21 cellular contexts compared by ENCODE assay signal in the genomic region with DNA sequence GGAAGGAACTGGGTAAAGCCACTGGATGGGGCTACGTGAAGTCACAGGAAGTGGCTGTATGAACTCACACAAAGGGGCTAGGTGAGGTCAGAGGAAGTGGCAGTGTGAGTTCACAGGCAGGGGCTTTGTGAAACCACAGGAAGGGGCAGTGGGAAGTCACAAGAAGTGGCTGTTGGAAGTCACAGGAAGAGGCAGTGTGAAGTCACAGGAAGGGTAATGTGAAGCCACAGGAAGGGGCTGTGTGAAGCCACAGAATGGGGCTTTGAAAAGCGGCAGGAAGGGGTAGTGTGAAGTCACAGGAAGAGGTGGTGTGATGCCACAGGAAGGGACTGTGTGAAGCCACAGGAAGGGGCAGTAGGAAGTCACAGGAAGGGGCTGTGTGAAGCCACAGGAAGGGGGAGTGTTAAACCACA. TPM values are rescaled to one million over a fixed set of nuclear protein-coding genes. Genes with fewer than 3 reads are reported as not detected.
DNase-seq lines count a peak whose midpoint lies in the region; ATAC-seq and TF ChIP-seq lines count a peak whose summit lies in the region.
"Had no signal": no experiment of that assay in that cellular context is flagged by ENCODE, and none has a peak within 500 bp of the region (broad histone marks: within the 10 kb centered on the region; RNA-seq: fewer than 3 reads in every experiment).

No MANE protein-coding gene starts in this region.

- H3K9me3 Mint-ChIP-seq in activated naive CD4-positive, alpha-beta T cell treated with anti-CD3 and anti-CD28 coated beads for 36 hours = no peaks in the 10 kb centered on the region
- peaks cover 0 to 4% of the 10 kb centered on the region in 2 donors for H3K9me3 Mint-ChIP-seq in stimulated activated naive CD8-positive, alpha-beta T cell treated with anti-CD3 and anti-CD28 coated beads, Interleukin-15, amount 100 ng/mL, for 72 hours

- no peak overlapping the region for H3K27ac ChIP-seq in IMR-90 (ENCODE audit: insufficient read depth, low read length)
- H3K27ac ChIP-seq in dorsolateral prefrontal cortex = no peak overlapping the region
- H3K27ac ChIP-seq: epithelial cell of prostate, foreskin keratinocyte, SJCRH30 had no signal

- H3K9ac ChIP-seq in IMR-90 (ENCODE audit: low read depth, low read length) = no peak overlapping the region

- no peak for TF ChIP-seq RAD21 in IMR-90 (IDR thresholded peaks at IDR 0.05; ENCODE audit: low read length)

- no peak overlapping the region for H2BK20ac ChIP-seq in IMR-90 (ENCODE audit: low read depth, low read length)

- no peak overlapping the region for H2AFZ ChIP-seq in IMR-90 (replicated peaks; ENCODE audit: low read length, poor library complexity)

- peaks cover 6% of the 10 kb centered on the region for H3K4me1 Mint-ChIP-seq in activated naive CD4-positive, alpha-beta T cell treated with anti-CD3 and anti-CD28 coated beads for 36 hours (ENCODE audit: low read depth)
- H3K4me1 Mint-ChIP-seq in stimulated activated naive CD8-positive, alpha-beta T cell treated with anti-CD3 and anti-CD28 coated beads, Interleukin-15, amount 100 ng/mL, for 72 hours = peaks cover 2% of the 10 kb centered on the region

- TF ChIP-seq POLR2A in IMR-90 (IDR thresholded peaks at IDR 0.05; ENCODE audit: low read depth, low read length) = no peak

- H3K4me2 ChIP-seq in IMR-90 (ENCODE audit: low read depth, low read length) = no peak overlapping the region

- no peak overlapping the region for H2BK120ac ChIP-seq in IMR-90 (ENCODE audit: low read depth, low read length)

- H3K27me3 ChIP-seq in IMR-90 (ENCODE audit: control insufficient read depth, insufficient read depth, low read length) (peaks cover under 1% of the 10 kb centered on the region; the same call in 1 of the 2 replicates), dorsolateral prefrontal cortex (no peaks in the 10 kb centered on the region)
- H3K27me3 ChIP-seq: breast epithelium, foreskin keratinocyte, SJCRH30 had no signal

- no peak overlapping the region for H3K4ac ChIP-seq in IMR-90 (ENCODE audit: low read depth, low read length)

- peak overlapping the region; percentile 72 for H2AK9ac ChIP-seq in IMR-90 (replicated peaks; ENCODE audit: low read depth, low read length, poor library complexity)

- 33% methylated on average over 2 of the region's 2 CpGs; no CpG with 5 or more reads in 1 of the 2 experiments for WGBS in IMR-90 (ENCODE audit: extremely low coverage in 2 of 2, insufficient read length in 1 of 2), 2 experiments

- no peaks in the 10 kb centered on the region for H3K27me3 Mint-ChIP-seq in activated naive CD4-positive, alpha-beta T cell treated with anti-CD3 and anti-CD28 coated beads for 36 hours (ENCODE audit: low read depth)
- H3K27me3 Mint-ChIP-seq in stimulated activated naive CD8-positive, alpha-beta T cell treated with anti-CD3 and anti-CD28 coated beads, Interleukin-15, amount 100 ng/mL, for 72 hours = no peaks in the 10 kb centered on the region

- H3K79me1 ChIP-seq in IMR-90 (ENCODE audit: low read depth in 1 of 2, low read length in 2 of 2) = no peaks in the 10 kb centered on the region

- no peaks in the 10 kb centered on the region for H3K9me1 ChIP-seq in IMR-90 (ENCODE audit: insufficient read depth, low read length)

- dilution Hi-C loops in IMR-90 (cut with HindIII; ENCODE audit: low sequenced_read_pairs, unreplicated experiment) = no loop called here

- H3K56ac ChIP-seq in IMR-90 (ENCODE audit: extremely low read depth, insufficient read depth, low read length) = no peak overlapping the region

- ATAC-seq in IMR-90 (ENCODE audit: low read depth) = no peak
- peak; percentile 70 for ATAC-seq in stimulated activated naive CD8-positive, alpha-beta T cell treated with anti-CD3 and anti-CD28 coated beads, Interleukin-15, amount 100 ng/mL, for 72 hours
- ATAC-seq in HG02870 (IDR thresholded peaks at IDR 0.05; ENCODE audit: unreplicated experiment) = no peak
- ATAC-seq: foreskin keratinocyte, HCT116, right cardiac atrium had no signal

- no peak overlapping the region for H4K5ac ChIP-seq in IMR-90 (ENCODE audit: low read depth, low read length)

- BruUV-seq in IMR-90 (replicated peaks; lab: Mats Ljungman, UMichigan) = no TSS peak

- DNase-seq in activated naive CD4-positive, alpha-beta T cell treated with anti-CD3 and anti-CD28 coated beads for 36 hours = peak; percentile 45
- DNase-seq in activated naive CD4-positive, alpha-beta T cell treated with Interleukin-2 at 50 U/mL for 16 hours = no peak
- DNase-seq in IMR-90 (no peak), dorsolateral prefrontal cortex (no peak), NCI-H187 treated with DMSO at 0.1 percent for 48 hours (lab: John Stamatoyannopoulos, UW) (no peak)
- DNase-seq in central memory CD4-positive, alpha-beta T cell = peak; percentile 58
- DNase-seq in stimulated activated naive CD8-positive, alpha-beta T cell treated with anti-CD3 and anti-CD28 coated beads, Interleukin-15, amount 100 ng/mL, for 72 hours = peak in 1 of 2 donors; percentile 37
- DNase-seq: activated CD4-positive, CD25-positive, alpha-beta regulatory T cell treated with anti-CD3 and anti-CD28 coated beads, Interleukin-2, amount 50 U/mL, for 72 hours; dermis blood vessel endothelial cell; foreskin keratinocyte; KBM-7; midbrain; NCI-H1092 treated with DMSO at 0.1 percent for 48 hours; NCI-H526; nucleus accumbens; right cardiac atrium; SJCRH30 had no signal

- POLR2A ChIA-PET in IMR-90 (lab: Charles Lee; ENCODE audit: unreplicated experiment) = no interaction called here

- H2AK5ac ChIP-seq in IMR-90 (ENCODE audit: low read depth, low read length) = no peak overlapping the region

- no peaks in the 10 kb centered on the region for H4K20me1 ChIP-seq in IMR-90 (ENCODE audit: insufficient read depth, low read length)

- no peaks in the 10 kb centered on the region for H3K36me3 Mint-ChIP-seq in activated naive CD4-positive, alpha-beta T cell treated with anti-CD3 and anti-CD28 coated beads for 36 hours (ENCODE audit: low read depth)

- no peak overlapping the region for H3K23ac ChIP-seq in IMR-90 (ENCODE audit: low read depth, low read length)

- no peaks in the 10 kb centered on the region for H3K4me1 ChIP-seq in IMR-90 (ENCODE audit: control insufficient read depth, insufficient read depth, low read length)
- H3K4me1 ChIP-seq: breast epithelium, foreskin keratinocyte, SJCRH30 had no signal

- no peak overlapping the region for H4K91ac ChIP-seq in IMR-90 (ENCODE audit: insufficient read depth, low read depth, low read length)

- no peak overlapping the region for H3K27ac Mint-ChIP-seq in activated naive CD4-positive, alpha-beta T cell treated with anti-CD3 and anti-CD28 coated beads for 36 hours
- H3K27ac Mint-ChIP-seq in stimulated activated naive CD8-positive, alpha-beta T cell treated with anti-CD3 and anti-CD28 coated beads, Interleukin-15, amount 100 ng/mL, for 72 hours = no peak overlapping the region

- H3K36me3 ChIP-seq in IMR-90 (ENCODE audit: control insufficient read depth, insufficient read depth, low read length) = no peaks in the 10 kb centered on the region
- H3K36me3 ChIP-seq: breast epithelium, SJCRH30 had no signal

- no peak overlapping the region for H3K4me3 Mint-ChIP-seq in activated naive CD4-positive, alpha-beta T cell treated with anti-CD3 and anti-CD28 coated beads for 36 hours
- no peak overlapping the region for H3K4me3 Mint-ChIP-seq in stimulated activated naive CD8-positive, alpha-beta T cell treated with anti-CD3 and anti-CD28 coated beads, Interleukin-15, amount 100 ng/mL, for 72 hours

- H3K18ac ChIP-seq in IMR-90 (ENCODE audit: low read depth, low read length) = no peak overlapping the region

- CTCF ChIA-PET in activated naive CD4-positive, alpha-beta T cell treated with anti-CD3 and anti-CD28 coated beads for 36 hours (lab: Charles Lee) = no interaction called here
- CTCF ChIA-PET in IMR-90 (lab: Yijun Ruan, JAX) = no interaction called here

- in situ Hi-C loops in IMR-90 (cut with MboI; ENCODE audit: low sequenced_read_pairs) = no loop called here

- no peak overlapping the region for H2BK5ac ChIP-seq in IMR-90 (ENCODE audit: low read depth, low read length, poor library complexity, severe bottlenecking)

- intact Hi-C loops in activated naive CD4-positive, alpha-beta T cell treated with anti-CD3 and anti-CD28 coated beads for 36 hours (cut with micrococcal nuclease) = no loop called here
- intact Hi-C loops in IMR-90 (cut with micrococcal nuclease) = no loop called here
- intact Hi-C loops in dorsolateral prefrontal cortex (cut with DNase I) = no loop called here

- no peak overlapping the region for H2BK15ac ChIP-seq in IMR-90 (ENCODE audit: low read depth, low read length)

- TF ChIP-seq CTCF in IMR-90 (conservative IDR thresholded peaks at IDR 0.05; ENCODE audit: low read depth, low read length) (no peak), dorsolateral prefrontal cortex (IDR thresholded peaks at IDR 0.05 in 54 of 56, conservative IDR thresholded peaks at IDR 0.05 in 2 of 56; ENCODE audit: low read depth in 1 of 56, partially characterized antibody in 56 of 56) (no peak)

- H3K14ac ChIP-seq in IMR-90 (replicated peaks; ENCODE audit: low read depth, low read length) = no peak overlapping the region

- H4K8ac ChIP-seq in IMR-90 (ENCODE audit: low read depth in 2 of 2, low read length in 2 of 2) = no peak overlapping the region

- H3K4me3 ChIP-seq in IMR-90 (ENCODE audit: insufficient read depth, low read depth, low read length) (no peak overlapping the region), dorsolateral prefrontal cortex (no peak overlapping the region)
- H3K4me3 ChIP-seq: breast epithelium, SJCRH30 had no signal

- peaks cover 5% of the 10 kb centered on the region; the same call in 1 of the 2 replicates for H3K9me3 ChIP-seq in IMR-90 (ENCODE audit: control insufficient read depth, insufficient read depth, low read length)
- H3K9me3 ChIP-seq: breast epithelium, SJCRH30 had no signal

TF ChIP-seq in IMR-90, 13 proteins besides CTCF, POLR2A, EP300 and RAD21 (continues in another document):
- TF ChIP-seq, protein P1, sequence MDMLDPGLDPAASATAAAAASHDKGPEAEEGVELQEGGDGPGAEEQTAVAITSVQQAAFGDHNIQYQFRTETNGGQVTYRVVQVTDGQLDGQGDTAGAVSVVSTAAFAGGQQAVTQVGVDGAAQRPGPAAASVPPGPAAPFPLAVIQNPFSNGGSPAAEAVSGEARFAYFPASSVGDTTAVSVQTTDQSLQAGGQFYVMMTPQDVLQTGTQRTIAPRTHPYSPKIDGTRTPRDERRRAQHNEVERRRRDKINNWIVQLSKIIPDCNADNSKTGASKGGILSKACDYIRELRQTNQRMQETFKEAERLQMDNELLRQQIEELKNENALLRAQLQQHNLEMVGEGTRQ (IDR thresholded peaks at IDR 0.05; ENCODE audit: low read depth, low read length) = no peak
- no peak for TF ChIP-seq RCOR1 (IDR thresholded peaks at IDR 0.05; ENCODE audit: insufficient replicate concordance, low read length)
- TF ChIP-seq CEBPB (IDR thresholded peaks at IDR 0.05; ENCODE audit: low read depth, low read length) = no peak
- TF ChIP-seq BHLHE40 (IDR thresholded peaks at IDR 0.05; ENCODE audit: low read depth, low read length) = no peak

RNA-seq across cellular contexts. Expression of a gene that starts 34.6 kb away (rescaled TPM):
- not detected for total RNA-seq in activated naive CD4-positive, alpha-beta T cell treated with anti-CD3 and anti-CD28 coated beads for 36 hours
- total RNA-seq in IMR-90 (2012; rRNA removed) = 0.18 and 0.28 TPM in 2 replicates
- polyA plus RNA-seq in IMR-90 (2012; rRNA removed) = 0.06 and 0.19 TPM in 2 replicates
- polyA plus RNA-seq in IMR-90 (2012; cell fraction: cytosol; rRNA removed) = 0.09 and 0.14 TPM in 2 replicates
- 0.18 and 0.44 TPM in 2 replicates for polyA plus RNA-seq in IMR-90 (2012; cell fraction: nucleus; rRNA removed; ENCODE audit: low replicate concordance)
- total RNA-seq in dorsolateral prefrontal cortex = 10 to 100 TPM in 113 of 120 experiments, 1 to 10 TPM in 7; 8.4 to 31.4 (median 14.8) TPM
- total RNA-seq: dermis blood vessel endothelial cell, SJCRH30 had no signal

Comparison
In these comparisons a context has a peak if more than half of its experiments do, and no peak if none do; other contexts are left out.
1. DNase-seq: peak in activated naive CD4-positive, alpha-beta T cell treated with anti-CD3 and anti-CD28 coated beads for 36 hours (single experiment) and central memory CD4-positive, alpha-beta T cell (single experiment); none in activated naive CD4-positive, alpha-beta T cell treated with Interleukin-2 at 50 U/mL for 16 hours (single experiment), IMR-90 (single experiment), dorsolateral prefrontal cortex (0 of 10) and NCI-H187 treated with DMSO at 0.1 percent for 48 hours (single experiment).